10 cellular contexts compared by ENCODE assay signal in the genomic region with DNA sequence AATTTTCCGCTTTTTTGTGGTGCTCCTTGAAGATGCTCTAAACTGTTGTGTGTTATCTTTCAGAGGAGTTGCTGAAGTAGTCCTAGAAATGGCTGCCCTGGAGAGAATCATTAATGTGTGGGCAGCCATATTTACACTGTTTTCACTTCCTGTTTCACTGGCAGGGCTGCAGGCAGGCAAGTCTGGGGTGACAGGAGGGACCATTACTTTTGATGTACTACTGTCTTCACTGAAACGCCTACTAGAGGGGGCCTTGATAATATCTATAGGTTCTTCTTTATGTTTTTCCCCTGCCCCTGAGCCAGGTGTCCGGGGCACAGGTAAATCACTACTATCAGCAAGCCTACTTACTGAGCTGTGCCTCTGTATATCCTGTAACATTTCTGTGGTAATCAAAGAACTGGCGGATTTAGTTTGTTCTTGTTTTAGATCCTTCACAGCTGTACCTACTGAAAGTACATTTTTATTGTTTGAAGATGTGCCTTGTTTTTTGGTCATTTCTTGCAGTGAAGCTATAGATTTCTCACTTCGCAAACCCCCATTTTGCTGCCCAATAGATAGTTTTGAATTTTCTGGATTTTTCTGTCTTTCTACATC. TPM values are rescaled to one million over a fixed set of nuclear protein-coding genes. Genes with fewer than 3 reads are reported as not detected.
DNase-seq lines count a peak whose midpoint lies in the region; ATAC-seq and TF ChIP-seq lines count a peak whose summit lies in the region.
"Had no signal": no experiment of that assay in that cellular context is flagged by ENCODE, and none has a peak within 500 bp of the region (broad histone marks: within the 10 kb centered on the region; RNA-seq: fewer than 3 reads in every experiment).

No MANE protein-coding gene starts in this region.

- H3K27ac ChIP-seq in esophagus squamous epithelium: no peak overlapping the region

- no peak overlapping the region for H3K4me3 ChIP-seq in esophagus squamous epithelium

- WGBS in esophagus squamous epithelium, 2 donors: 84 to 86% methylated on average over 5 of the region's 5 CpGs

- H3K9me3 ChIP-seq in esophagus squamous epithelium: no peaks in the 10 kb centered on the region

- ATAC-seq in GM18519 (IDR thresholded peaks at IDR 0.05; ENCODE audit: low FRiP score, unreplicated experiment) (peak; percentile 93), GM21576 (IDR thresholded peaks at IDR 0.05; ENCODE audit: unreplicated experiment) (peak; percentile 99), HG03520 (IDR thresholded peaks at IDR 0.05; ENCODE audit: unreplicated experiment) (peak; percentile 99), left lobe of liver (no peak)

- intact Hi-C loops in esophagus squamous epithelium (cut with DNase I): no loop called here

- TF ChIP-seq POLR2A in esophagus squamous epithelium (IDR thresholded peaks at IDR 0.05): no peak

- peaks cover 4 to 98% (median 23%) of the 10 kb centered on the region in 3 donors for H3K36me3 ChIP-seq in esophagus squamous epithelium

- DNase-seq in central memory CD4-positive, alpha-beta T cell: peak; percentile 2
- no peak for DNase-seq in NCI-H2029 (lab: John Stamatoyannopoulos, UW)
- no peak for DNase-seq in left lobe of liver (ENCODE audit: low spot score)
- no peak for DNase-seq in esophagus squamous epithelium (lab: John Stamatoyannopoulos, UW)
- DNase-seq in effector CD4-positive, alpha-beta T cell: no peak
- DNase-seq: mesenchymal stem cell, SHP77 had no signal

- no peaks in the 10 kb centered on the region for H3K27me3 ChIP-seq in esophagus squamous epithelium

- TF ChIP-seq CTCF in esophagus squamous epithelium (IDR thresholded peaks at IDR 0.05): no peak

- H3K4me1 ChIP-seq in esophagus squamous epithelium: no peaks in the 10 kb centered on the region

RNA-seq across cellular contexts. Expression of a gene that starts 39.7 kb away (rescaled TPM):
- total RNA-seq in left lobe of liver (373 TPM), esophagus squamous epithelium (10 to 100 TPM; 47.6 to 94.4 (median 85.2) TPM)
